8 cellular contexts compared by ENCODE assay signal in genomic region chr22:30423959-30424380, GRCh38. TPM values are rescaled to one million over a fixed set of nuclear protein-coding genes. Genes with fewer than 3 reads are reported as not detected.
A peak's percentile ranks its signal among the peaks of the same experiment; 100 is the strongest.
DNase-seq lines count a peak whose midpoint lies in the region; ATAC-seq and TF ChIP-seq lines count a peak whose summit lies in the region.

No MANE protein-coding gene starts in this region.

- H3K4me3 ChIP-seq in urinary bladder (ENCODE audit: low read depth, low read length): peak overlapping the region; percentile 43

- no peak for TF ChIP-seq CTCF in progenitor cell of endocrine pancreas (IDR thresholded peaks at IDR 0.05; ENCODE audit: unreplicated experiment)

- ATAC-seq in GM18499 (IDR thresholded peaks at IDR 0.05; ENCODE audit: insufficient read depth, unreplicated experiment): peak; percentile 79
- ATAC-seq in HG02938 (IDR thresholded peaks at IDR 0.05; ENCODE audit: unreplicated experiment): peak; percentile 87
- ATAC-seq in T-helper 17 cell: peak; percentile 86
- ATAC-seq in left ventricle myocardium superior: peak; percentile 93

- H3K9me3 Mint-ChIP-seq in progenitor cell of endocrine pancreas (ENCODE audit: low read depth): no peaks in the 10 kb centered on the region

- H3K27ac Mint-ChIP-seq in T-helper 17 cell (peak overlapping the region; percentile 97), progenitor cell of endocrine pancreas (peak overlapping the region; percentile 97)

- H3K4me3 Mint-ChIP-seq in T-helper 17 cell: peak overlapping the region; percentile 95
- H3K4me3 Mint-ChIP-seq in progenitor cell of endocrine pancreas (ENCODE audit: low read depth): peak overlapping the region; percentile 85

- no peaks in the 10 kb centered on the region for H3K9me3 ChIP-seq in T-helper 17 cell (ENCODE audit: control insufficient read depth, low read length, poor library complexity, severe bottlenecking)

- H3K27ac ChIP-seq in angular gyrus (ENCODE audit: low read depth, low read length) (peak overlapping the region; percentile 87), urinary bladder (ENCODE audit: low read depth) (peak overlapping the region; percentile 62)

- under 1% methylated on average over 25 of the region's 25 CpGs for WGBS in urinary bladder

- H3K27me3 Mint-ChIP-seq in T-helper 17 cell (no peaks in the 10 kb centered on the region), progenitor cell of endocrine pancreas (no peaks in the 10 kb centered on the region)

- intact Hi-C loops in left ventricle myocardium superior (cut with micrococcal nuclease): no loop called here

- peaks cover 42% of the 10 kb centered on the region for H3K4me1 Mint-ChIP-seq in T-helper 17 cell
- H3K4me1 Mint-ChIP-seq in progenitor cell of endocrine pancreas (ENCODE audit: low read depth): peaks cover 40% of the 10 kb centered on the region

- peak; percentile 98 for DNase-seq in NCI-H1694 treated with DMSO at 0.1 percent for 48 hours (lab: John Stamatoyannopoulos, UW)
- DNase-seq in T-helper 17 cell: peak; percentile 92 to 97 (median 93)
- peak; percentile 99 for DNase-seq in left ventricle myocardium superior
- peak; percentile 96 for DNase-seq in progenitor cell of endocrine pancreas (ENCODE audit: low spot score, unreplicated experiment)

- H3K36me3 Mint-ChIP-seq in T-helper 17 cell (ENCODE audit: low read depth) (peaks cover 2% of the 10 kb centered on the region), progenitor cell of endocrine pancreas (ENCODE audit: insufficient read depth) (peaks cover 1% of the 10 kb centered on the region)

- H3K36me3 ChIP-seq in urinary bladder (ENCODE audit: insufficient read depth): no peaks in the 10 kb centered on the region

- no peaks in the 10 kb centered on the region for H3K4me1 ChIP-seq in urinary bladder (ENCODE audit: insufficient read depth)

RNA-seq across cellular contexts. Expression of gene MTFP1, which starts 1.6 kb away (rescaled TPM):
- total RNA-seq in T-helper 17 cell (10 to 100 TPM; 54.3 to 69.4 TPM), left ventricle myocardium superior (16.3 TPM), progenitor cell of endocrine pancreas (12.6 and 16.6 TPM in 2 replicates), urinary bladder (2.1 TPM)
- polyA plus RNA-seq in urinary bladder: 7.7 TPM

RNA-seq across cellular contexts. Expression of gene SEC14L2, which starts 27.2 kb away (rescaled TPM):
- 10 to 100 TPM; 37.2 to 62.6 TPM for total RNA-seq in T-helper 17 cell
- total RNA-seq in left ventricle myocardium superior: 0.82 TPM
- total RNA-seq in progenitor cell of endocrine pancreas: 13.2 and 13.7 TPM in 2 replicates
- 6.2 TPM for total RNA-seq in urinary bladder
- 11.0 TPM for polyA plus RNA-seq in urinary bladder

RNA-seq across cellular contexts. Expression of gene RNF215, which starts 36.8 kb away (rescaled TPM):
- total RNA-seq in T-helper 17 cell (10 to 100 TPM in 1 of 2 donors, 1 to 10 TPM in 1; 4.9 to 12.3 TPM), left ventricle myocardium superior (5.4 TPM), progenitor cell of endocrine pancreas (32.5 and 35.8 TPM in 2 replicates), urinary bladder (10.7 TPM)
- 18.8 TPM for polyA plus RNA-seq in urinary bladder

RNA-seq across cellular contexts. Expression of gene SEC14L3, which starts 47.8 kb away (rescaled TPM):
- total RNA-seq in T-helper 17 cell: not detected
- not detected for total RNA-seq in left ventricle myocardium superior
- total RNA-seq in progenitor cell of endocrine pancreas: not detected in 2 replicates
- total RNA-seq in urinary bladder: not detected
- not detected for polyA plus RNA-seq in urinary bladder

Comparison
In these comparisons a context has a peak if more than half of its experiments do, and no peak if none do; other contexts are left out.
1. Peak in every context shown above with its lines: DNase-seq, ATAC-seq, H3K4me3 ChIP-seq and H3K27ac ChIP-seq.